ENCODE assay signal across 10 cellular contexts in genomic region chr5:149172261-149172660, GRCh38. TPM values are rescaled to one million over a fixed set of nuclear protein-coding genes. Genes with fewer than 3 reads are reported as not detected.
DNase-seq lines count a peak whose midpoint lies in the region; ATAC-seq and FAIRE-seq lines count a peak whose summit lies in the region.
"Had no signal": no experiment of that assay in that cellular context is flagged by ENCODE, and none has a peak within 500 bp of the region (broad histone marks: within the 10 kb centered on the region; RNA-seq: fewer than 3 reads in every experiment).

No MANE protein-coding gene starts in this region.

- ATAC-seq in GM18498 (IDR thresholded peaks at IDR 0.05; ENCODE audit: unreplicated experiment), result peak; percentile 72
- ATAC-seq in GM21825 (IDR thresholded peaks at IDR 0.05; ENCODE audit: unreplicated experiment), result peak; percentile 76
- ATAC-seq in aorta (ENCODE audit: low FRiP score), result no peak
- ATAC-seq in HG03457 (IDR thresholded peaks at IDR 0.05; ENCODE audit: unreplicated experiment), result no peak
- ATAC-seq in GM21515 (IDR thresholded peaks at IDR 0.05; ENCODE audit: unreplicated experiment), result no peak

- intact Hi-C loops in aorta (cut with DNase I), result loop anchor here in 1 of 2 donors (10.0 kb wide), 1 partner anchor 793 kb away; the partner anchor contains the start of gene SLC26A2

- 49 to 60% methylated on average over 4 of the region's 4 CpGs for WGBS in aorta, 2 donors

- peak; percentile 89 for DNase-seq in RCC 7860 (ENCODE audit: low spot score)
- peak; percentile 86 for DNase-seq in iris pigment epithelial cell (ENCODE audit: low read depth)
- DNase-seq in aorta, result no peak
- no peak for DNase-seq in NCI-H1092 treated with DMSO at 0.1 percent for 48 hours (lab: John Stamatoyannopoulos, UW)

- H3K4me1 ChIP-seq in aorta (ENCODE audit: control insufficient read depth in 1 of 2, insufficient read depth in 2 of 2, low read length in 2 of 2), result peaks cover 0 to 10% of the 10 kb centered on the region in 2 donors

- H3K27me3 ChIP-seq in aorta (ENCODE audit: control insufficient read depth in 1 of 2, insufficient read depth in 2 of 2, low read length in 1 of 2), result no peaks in the 10 kb centered on the region
- H3K27me3 ChIP-seq: cardiac muscle cell had no signal

- no peaks in the 10 kb centered on the region for H3K9me3 ChIP-seq in aorta (ENCODE audit: control insufficient read depth, low read length)

- peak overlapping the region in 1 of 2 donors; percentile 34 for H3K27ac ChIP-seq in aorta (ENCODE audit: low read depth in 1 of 2, low read length in 2 of 2)
- H3K27ac ChIP-seq: cardiac muscle cell had no signal

- peak; percentile 95 for FAIRE-seq in RCC 7860 (lab: Jason Lieb, UNC)

- H3K4me3 ChIP-seq in aorta (ENCODE audit: low read length in 2 of 2), result no peak overlapping the region
- H3K4me3 ChIP-seq: cardiac muscle cell had no signal

- H3K36me3 ChIP-seq in aorta (ENCODE audit: control insufficient read depth in 1 of 2, insufficient read depth in 2 of 2, low read length in 1 of 2), result no peaks in the 10 kb centered on the region
- H3K36me3 ChIP-seq: cardiac muscle cell had no signal

RNA-seq across cellular contexts. Expression of gene ABLIM3, which starts 31.0 kb away (rescaled TPM):
- 10 to 100 TPM; 44.4 to 46.0 TPM for total RNA-seq in aorta
- 10 to 100 TPM; 15.8 to 33.1 TPM for polyA plus RNA-seq in aorta
- total RNA-seq: natural killer cell treated with Interleukin-12 subunit alpha and Interleukin-12 subunit beta and Interleukin-15 and Interleukin-18, amount 100 ng/mL, for 72 hours had no signal

Comparison
In these comparisons a context has a peak if more than half of its experiments do, and no peak if none do; other contexts are left out.
1. ATAC-seq: peak in GM18498 (single experiment) and GM21825 (single experiment); none in aorta (single experiment), HG03457 (single experiment) and GM21515 (single experiment).
2. DNase-seq: peak in RCC 7860 (single experiment) and iris pigment epithelial cell (single experiment); none in aorta (0 of 2) and NCI-H1092 treated with DMSO at 0.1 percent for 48 hours (single experiment).